ENCODE assay signal across 8 cellular contexts in genomic region chr3:66115858-66116654, GRCh38.
DNase-seq lines count a peak whose midpoint lies in the region; ATAC-seq, FAIRE-seq and TF ChIP-seq lines count a peak whose summit lies in the region.
"Had no signal": no experiment of that assay in that cellular context is flagged by ENCODE, and none has a peak within 500 bp of the region (broad histone marks: within the 10 kb centered on the region; RNA-seq: fewer than 3 reads in every experiment).

No MANE protein-coding gene starts in this region.

- H3K9ac ChIP-seq in KMS-11 (no peak overlapping the region), duodenal mucosa (ENCODE audit: low read depth in 1 of 2, low read length in 2 of 2) (no peak overlapping the region), HepG2 (ENCODE audit: insufficient read depth, low read depth, low read length) (no peak overlapping the region)

- ATAC-seq in HepG2, result peak; percentile 86

- 0 out of 4 replicates have a peak, but pooled peaks of 1 of the 2 experiments have one; percentile 16 for TF ChIP-seq EP300 in HepG2 (IDR thresholded peaks at IDR 0.05; ENCODE audit: low read depth in 2 of 2, low read length in 2 of 2)
- peak; percentile 24; the same call in 1 of the 2 replicates for TF ChIP-seq EP300 in HepG2 (CRISPR knock-in tag; IDR thresholded peaks at IDR 0.05; ENCODE audit: borderline replicate concordance)

- H3K79me2 ChIP-seq in KMS-11 (ENCODE audit: insufficient read depth, low read depth) (no peaks in the 10 kb centered on the region), HepG2 (ENCODE audit: insufficient read depth, low read length) (no peaks in the 10 kb centered on the region)

- H3K4me3 ChIP-seq in KMS-11 (IDR thresholded peaks at IDR 0.05; ENCODE audit: insufficient read depth, low read depth, low read length), result no peak overlapping the region
- no peak overlapping the region for H3K4me3 ChIP-seq in duodenal mucosa (ENCODE audit: low read depth in 1 of 2, low read length in 2 of 2)
- H3K4me3 ChIP-seq in HepG2 (replicated peaks in 1 of 3; ENCODE audit: insufficient read depth in 1 of 3, low read depth in 2 of 3, low read length in 3 of 3), result no peak overlapping the region
- no peak overlapping the region for H3K4me3 ChIP-seq in small intestine (ENCODE audit: low read depth in 1 of 2, low read length in 2 of 2)

- H3K4me1 ChIP-seq in KMS-11 (ENCODE audit: low read depth, poor library complexity, severe bottlenecking) (peaks cover 26% of the 10 kb centered on the region), duodenal mucosa (ENCODE audit: control insufficient read depth in 1 of 2, insufficient read depth in 2 of 2, low read length in 2 of 2) (no peaks in the 10 kb centered on the region), HepG2 (ENCODE audit: insufficient read depth, low read length) (peaks cover 37% of the 10 kb centered on the region), small intestine (ENCODE audit: control insufficient read depth in 2 of 2, insufficient read depth in 1 of 2, low read depth in 1 of 2, low read length in 1 of 2) (no peaks in the 10 kb centered on the region)

- no peak for TF ChIP-seq CTCF in KMS-11 (conservative IDR thresholded peaks at IDR 0.05; ENCODE audit: low read depth, low read length)
- no peak for TF ChIP-seq CTCF in HepG2 (CRISPR knock-in tag; IDR thresholded peaks at IDR 0.05)

- H3K27me3 ChIP-seq in KMS-11 (ENCODE audit: insufficient read depth, low read depth) (no peaks in the 10 kb centered on the region), duodenal mucosa (ENCODE audit: control insufficient read depth in 1 of 2, insufficient read depth in 2 of 2, low read length in 2 of 2) (no peaks in the 10 kb centered on the region), HepG2 (ENCODE audit: control insufficient read depth in 1 of 2, insufficient read depth in 2 of 2, low read length in 2 of 2) (peaks cover 0 to 7% of the 10 kb centered on the region in 2 experiments; a peak in 1 of 5 replicates), small intestine (ENCODE audit: control insufficient read depth in 2 of 2, insufficient read depth in 2 of 2, low read length in 2 of 2) (no peaks in the 10 kb centered on the region)

- H2AFZ ChIP-seq in KMS-11 (ENCODE audit: low read depth) (no peak overlapping the region), HepG2 (ENCODE audit: low read length) (no peak overlapping the region)

- H3K4me2 ChIP-seq in KMS-11 (peak overlapping the region; percentile 33; the same call in 1 of the 2 replicates), HepG2 (ENCODE audit: low read depth, low read length) (peak overlapping the region; percentile 31)

- 8% methylated on average over 6 of the region's 6 CpGs for WGBS in HepG2 (ENCODE audit: low lambda C conversion rate)
- 67 to 78% (median 73%) methylated on average over 6 of the region's 6 CpGs for WGBS in small intestine, 3 donors

- in situ Hi-C loops in HepG2 (cut with HindIII; ENCODE audit: extremely low pct_ligation_motif_present, low pct_unique_long_range_greater_than_20kb), result no loop called here

- FAIRE-seq in HepG2 (lab: Jason Lieb, UNC), result peak; percentile 55
- FAIRE-seq in urothelium cell line (lab: Jason Lieb, UNC), result peak; percentile 96
- FAIRE-seq in small intestine (lab: Jason Lieb, UNC), result no peak

- H3K36me3 ChIP-seq in KMS-11 (ENCODE audit: insufficient read depth) (no peaks in the 10 kb centered on the region), duodenal mucosa (ENCODE audit: control insufficient read depth in 1 of 2, insufficient read depth in 2 of 2, low read length in 2 of 2) (no peaks in the 10 kb centered on the region), HepG2 (replicated peaks in 1 of 2; ENCODE audit: control insufficient read depth in 1 of 2, insufficient read depth in 2 of 2, low read length in 2 of 2) (no peaks in the 10 kb centered on the region), small intestine (ENCODE audit: control insufficient read depth in 2 of 2, insufficient read depth in 2 of 2, low read length in 2 of 2) (no peaks in the 10 kb centered on the region)

- H3K9me3 ChIP-seq in duodenal mucosa (ENCODE audit: control insufficient read depth in 1 of 2, low read length in 2 of 2) (no peaks in the 10 kb centered on the region), HepG2 (ENCODE audit: low read length) (no peaks in the 10 kb centered on the region), small intestine (ENCODE audit: control insufficient read depth, low read depth) (no peaks in the 10 kb centered on the region)

- DNase-seq in HepG2 (ENCODE audit: low spot score), result peak; percentile 81
- peak; percentile 91 for DNase-seq in urothelium cell line (ENCODE audit: low spot score)
- no peak for DNase-seq in NCI-H1417 (lab: John Stamatoyannopoulos, UW)
- no peak for DNase-seq in small intestine
- no peak for DNase-seq in pons (ENCODE audit: low spot score)
- DNase-seq: NCI-H2107 had no signal

- TF ChIP-seq RAD21 in HepG2 (CRISPR knock-in tag; IDR thresholded peaks at IDR 0.05), result no peak

- no TSS peak for BruUV-seq in HepG2 (replicated peaks; lab: Mats Ljungman, UMichigan)

- intact Hi-C loops in HepG2 (cut with micrococcal nuclease; ENCODE audit: unreplicated experiment), result no loop called here

- no peak for TF ChIP-seq POLR2A in HepG2 (IDR thresholded peaks at IDR 0.05; ENCODE audit: insufficient read depth in 1 of 2, low read depth in 2 of 2, low read length in 2 of 2)

- POLR2A ChIA-PET in HepG2 (lab: Yijun Ruan, JAX), result no interaction called here

- H4K20me1 ChIP-seq in KMS-11 (ENCODE audit: insufficient read depth), result no peaks in the 10 kb centered on the region
- no peaks in the 10 kb centered on the region for H4K20me1 ChIP-seq in HepG2 (ENCODE audit: insufficient read depth, low read length)

- CTCF ChIA-PET in HepG2 (lab: Yijun Ruan, JAX; ENCODE audit: low intra/inter-chr PET ratio, low total read pairs), result no interaction called here

- no peak overlapping the region for H3K27ac ChIP-seq in KMS-11
- H3K27ac ChIP-seq in duodenal mucosa (ENCODE audit: low read depth, low read length), result peak overlapping the region; percentile 17
- no peak overlapping the region for H3K27ac ChIP-seq in HepG2 (ENCODE audit: extremely low read length, insufficient read depth, low read length)
- H3K27ac ChIP-seq in small intestine (ENCODE audit: low read depth in 1 of 2, low read length in 1 of 2), result no peak overlapping the region

TF ChIP-seq in HepG2, 621 proteins besides CTCF, POLR2A, EP300 and RAD21 (continues in another document):
- TF ChIP-seq IRF2 (CRISPR knock-in tag; IDR thresholded peaks at IDR 0.05) (0 out of 2 replicates have a peak, but pooled peaks have one; percentile 18), SIN3B (IDR thresholded peaks at IDR 0.05; ENCODE audit: low read length) (no peak), SP5 (CRISPR knock-in tag; IDR thresholded peaks at IDR 0.05; ENCODE audit: borderline replicate concordance, low read depth) (no peak), ZNF276 (CRISPR knock-in tag; IDR thresholded peaks at IDR 0.05; ENCODE audit: low read depth) (no peak), ZNF275 (CRISPR knock-in tag; IDR thresholded peaks at IDR 0.05; ENCODE audit: borderline replicate concordance) (no peak), ZSCAN5A (CRISPR knock-in tag; IDR thresholded peaks at IDR 0.05; ENCODE audit: borderline replicate concordance) (no peak), CREB1 (IDR thresholded peaks at IDR 0.05) (no peak), CREB1 (CRISPR knock-in tag; IDR thresholded peaks at IDR 0.05) (no peak), POLR2G (IDR thresholded peaks at IDR 0.05; ENCODE audit: low read depth, low read length) (no peak)

Comparison
In these comparisons a context has a peak if more than half of its experiments do, and no peak if none do; other contexts are left out.
1. DNase-seq: peak in HepG2 (single experiment) and urothelium cell line (single experiment); none in NCI-H1417 (0 of 3), small intestine (single experiment) and pons (single experiment).